Comparison of ENCODE assay signal across 9 cellular contexts in genomic region chr1:85048296-85049064, GRCh38. TPM values are rescaled to one million over a fixed set of nuclear protein-coding genes. Genes with fewer than 3 reads are reported as not detected.
A peak's percentile ranks its signal among the peaks of the same experiment; 100 is the strongest.
DNase-seq lines count a peak whose midpoint lies in the region; ATAC-seq lines count a peak whose summit lies in the region.
"Had no signal": no experiment of that assay in that cellular context is flagged by ENCODE, and none has a peak within 500 bp of the region (broad histone marks: within the 10 kb centered on the region; RNA-seq: fewer than 3 reads in every experiment).

Gene MCOLN3, minus strand, starts transcription at chr1:85048500. Its CDS starts 3,140 bp downstream, at chr1:85045360.

- peak; percentile 64 for ATAC-seq in HG02852 (IDR thresholded peaks at IDR 0.05; ENCODE audit: unreplicated experiment)

- intact Hi-C loops in posterior vena cava (cut with DNase I): no loop called here

- DNase-seq in SKM-1 treated with dmso at 0.1 percent for 144 hours (lab: John Stamatoyannopoulos, UW; ENCODE audit: unreplicated experiment) (peak; percentile 7), SKM-1 (lab: John Stamatoyannopoulos, UW; ENCODE audit: unreplicated experiment) (no peak), NCI-H2171 (lab: John Stamatoyannopoulos, UW) (peak; percentile 62), germinal center (ENCODE audit: low spot score) (peak; percentile 37), posterior vena cava (ENCODE audit: low spot score) (peak; percentile 76), mesenteric fat pad (ENCODE audit: low spot score) (no peak)
- peak; percentile 44 to 58 for DNase-seq in activated T-cell treated with anti-CD3 and anti-CD28 coated beads, Interleukin-2, amount 50 U/mL, for 48 hours
- DNase-seq: DND-41 had no signal

RNA-seq across cellular contexts. Expression of gene MCOLN3, which starts in this region (rescaled TPM):
- total RNA-seq in posterior vena cava (under 1 TPM; 0.38 to 0.46 TPM), mesenteric fat pad (3.8 TPM)

Comparison
In these comparisons a context has a peak if more than half of its experiments do, and no peak if none do; other contexts are left out.
1. DNase-seq: peak in SKM-1 treated with dmso at 0.1 percent for 144 hours (single experiment), NCI-H2171 (single experiment), activated T-cell treated with anti-CD3 and anti-CD28 coated beads, Interleukin-2, amount 50 U/mL, for 48 hours (2 of 2) and germinal center (single experiment); none in SKM-1 (single experiment) and mesenteric fat pad (single experiment).
2. Peak in DNase-seq in posterior vena cava; RNA of the gene not detected or under 1 TPM.